Comparison of ENCODE assay signal across 12 cellular contexts in genomic region chr9:112866662-112867274, GRCh38. TPM values are rescaled to one million over a fixed set of nuclear protein-coding genes. Genes with fewer than 3 reads are reported as not detected.
DNase-seq lines count a peak whose midpoint lies in the region; ATAC-seq and TF ChIP-seq lines count a peak whose summit lies in the region.
"Had no signal": no experiment of that assay in that cellular context is flagged by ENCODE, and none has a peak within 500 bp of the region (broad histone marks: within the 10 kb centered on the region; RNA-seq: fewer than 3 reads in every experiment).

No MANE protein-coding gene starts in this region.

- H3K27me3 ChIP-seq in neural progenitor cell = no peaks in the 10 kb centered on the region

- H3K27ac ChIP-seq in neural progenitor cell = no peak overlapping the region

- H3K4me3 Mint-ChIP-seq in effector memory CD8-positive, alpha-beta T cell = no peak overlapping the region
- H3K4me3 Mint-ChIP-seq in neural progenitor cell = no peak overlapping the region
- H3K4me3 Mint-ChIP-seq: neural crest cell had no signal

- DNase-seq in Daoy (ENCODE audit: low read depth) (peak; percentile 27), NB4 (ENCODE audit: low read depth) (peak; percentile 20), neural progenitor cell (ENCODE audit: low spot score) (peak; percentile 35), KG1 (lab: John Stamatoyannopoulos, UW) (no peak), pons (ENCODE audit: low spot score) (no peak), NCI-H2081 (lab: John Stamatoyannopoulos, UW) (no peak)
- no peak for DNase-seq in effector memory CD8-positive, alpha-beta T cell
- DNase-seq: activated CD4-positive, alpha-beta T cell treated with anti-CD3 and anti-CD28 coated beads for 4 hours; activated naive CD4-positive, alpha-beta T cell; NCI-H2171 had no signal

- peaks cover 15% of the 10 kb centered on the region for H3K4me1 ChIP-seq in neural progenitor cell

- H3K4me1 Mint-ChIP-seq in effector memory CD8-positive, alpha-beta T cell (ENCODE audit: low read depth in 2 of 2) = peaks cover 8 to 10% of the 10 kb centered on the region in 2 donors
- peaks cover 24% of the 10 kb centered on the region for H3K4me1 Mint-ChIP-seq in neural progenitor cell

- no peak for ATAC-seq in effector memory CD8-positive, alpha-beta T cell (replicated peaks)
- no peak for ATAC-seq in HG02623 (IDR thresholded peaks at IDR 0.05; ENCODE audit: unreplicated experiment)

- no peak overlapping the region for H3K9ac ChIP-seq in neural progenitor cell

- H3K4me3 ChIP-seq in NB4 (ENCODE audit: low read depth, low read length) = no peak overlapping the region
- H3K4me3 ChIP-seq in neural progenitor cell = no peak overlapping the region

- no peaks in the 10 kb centered on the region for H3K9me3 ChIP-seq in neural progenitor cell (ENCODE audit: low read depth)

- H3F3A ChIP-seq in neural progenitor cell (ENCODE audit: low read depth) = no peaks in the 10 kb centered on the region

- H3K27me3 Mint-ChIP-seq in effector memory CD8-positive, alpha-beta T cell = no peaks in the 10 kb centered on the region
- H3K27me3 Mint-ChIP-seq in neural progenitor cell (ENCODE audit: insufficient read depth, low read depth) = no peaks in the 10 kb centered on the region

- no peak overlapping the region for H3K4me2 ChIP-seq in neural progenitor cell

- no peaks in the 10 kb centered on the region for H3K36me3 ChIP-seq in neural progenitor cell

- H4K20me1 ChIP-seq in neural progenitor cell (ENCODE audit: low read depth) = no peaks in the 10 kb centered on the region

- TF ChIP-seq CTCF in NB4 (IDR thresholded peaks at IDR 0.05; ENCODE audit: low read depth, low read length) (no peak), neural progenitor cell (IDR thresholded peaks at IDR 0.05) (no peak)

- TF ChIP-seq POLR2A in NB4 (IDR thresholded peaks at IDR 0.05; ENCODE audit: extremely low read depth, insufficient read length) = no peak

- no peaks in the 10 kb centered on the region for H3K79me2 ChIP-seq in neural progenitor cell (ENCODE audit: low read depth)

- H3K9me3 Mint-ChIP-seq in effector memory CD8-positive, alpha-beta T cell = no peaks in the 10 kb centered on the region
- H3K9me3 Mint-ChIP-seq in neural progenitor cell = peaks cover 5% of the 10 kb centered on the region
- H3K9me3 Mint-ChIP-seq: neural crest cell had no signal

- H3K27ac Mint-ChIP-seq in effector memory CD8-positive, alpha-beta T cell = peak overlapping the region; percentile 71 to 74
- no peak overlapping the region for H3K27ac Mint-ChIP-seq in neural progenitor cell

- H2AFZ ChIP-seq in neural progenitor cell (replicated peaks) = no peak overlapping the region

- H3K36me3 Mint-ChIP-seq in effector memory CD8-positive, alpha-beta T cell (ENCODE audit: insufficient read depth) = peaks cover 20% of the 10 kb centered on the region
- peaks cover 22% of the 10 kb centered on the region for H3K36me3 Mint-ChIP-seq in neural progenitor cell

RNA-seq across cellular contexts. Expression of gene SLC46A2, which starts 23.9 kb away (rescaled TPM):
- not detected in 2 replicates for total RNA-seq in Daoy (2014; rRNA removed; shearing (Covaris generic))
- not detected in 2 replicates for total RNA-seq in neural progenitor cell (ENCODE audit: low replicate concordance)
- total RNA-seq: neural crest cell had no signal

Comparison
In these comparisons a context has a peak if more than half of its experiments do, and no peak if none do; other contexts are left out.
1. DNase-seq: peak in Daoy (single experiment), NB4 (single experiment) and neural progenitor cell (single experiment); none in effector memory CD8-positive, alpha-beta T cell (0 of 3), KG1 (single experiment), pons (single experiment) and NCI-H2081 (0 of 2).